In genomic region chr19:18291590-18292459, GRCh38 we compare ENCODE assay signal across 8 cellular contexts.
DNase-seq lines count a peak whose midpoint lies in the region; TF ChIP-seq lines count a peak whose summit lies in the region.

No MANE protein-coding gene starts in this region.

- H3K27ac ChIP-seq in HEK293 (ENCODE audit: extremely low read depth, low read depth, low read length) = peak overlapping the region; percentile 58

- POLR2A ChIA-PET in HEK293 (lab: Yijun Ruan, JAX) = interaction anchor here (0.9 to 3.6 kb wide), 8 partner anchors 11 to 143 kb away, joined by 3 to 184 read pairs (median 9); partner anchors contain the start of genes JUND and LSM4

- peaks cover 2% of the 10 kb centered on the region; the same call in 1 of the 2 replicates for H3K4me1 ChIP-seq in HEK293 (ENCODE audit: control insufficient read depth, insufficient read depth, low read length)

- H3K4me3 ChIP-seq in HEK293 (ENCODE audit: low read depth, low read length) = peak overlapping the region; percentile 49

- no peaks in the 10 kb centered on the region for H3K9me3 ChIP-seq in HEK293 (ENCODE audit: control insufficient read depth, insufficient read depth, low read depth, low read length)

- DNase-seq in ELR (ENCODE audit: low read depth) (peak; percentile 71), NCI-H82 (lab: John Stamatoyannopoulos, UW) (peak; percentile 82), epidermal melanocyte (ENCODE audit: insufficient read length, low spot score) (peak; percentile 72), middle frontal gyrus (ENCODE audit: extremely low spot score, low spot score) (peak; percentile 66), NCI-H2107 (lab: John Stamatoyannopoulos, UW) (no peak)
- peak; percentile 93 for DNase-seq in activated CD8-positive, alpha-beta memory T cell treated with anti-CD3 and anti-CD28 coated beads, Interleukin-2, amount 50 U/mL, for 48 hours
- peak; percentile 60 to 84 for DNase-seq in stimulated activated CD8-positive, alpha-beta memory T cell treated with anti-CD3 and anti-CD28 coated beads, Interleukin-4, amount 100 ng/mL, for 4 hours (ENCODE audit: low read depth in 2 of 2, low spot score in 1 of 2)

- H3K36me3 ChIP-seq in HEK293 (ENCODE audit: control insufficient read depth in 2 of 2, insufficient read depth in 1 of 2, low read length in 2 of 2) = no peaks in the 10 kb centered on the region

- no peak for TF ChIP-seq CTCF in HEK293 (tag by site-specific recombination; IDR thresholded peaks at IDR 0.05)

- CTCF ChIA-PET in HEK293 (lab: Yijun Ruan, JAX) = interaction anchor here (1.0 to 2.8 kb wide), 5 partner anchors 10 to 96 kb away, joined by 3 to 22 read pairs (median 6); partner anchors contain the start of gene JUND

TF ChIP-seq in HEK293, 187 proteins besides CTCF, POLR2A, EP300 and RAD21 (continues in another document):
- TF ChIP-seq ZNF624 (tag by site-specific recombination; IDR thresholded peaks at IDR 0.05) (no peak), ZBTB26 (tag by site-specific recombination; optimal IDR thresholded peaks at IDR 0.05) (peak; percentile 68), KLF8 (tag by site-specific recombination; IDR thresholded peaks at IDR 0.05) (peak; percentile 89), GLI4 (tag by site-specific recombination; IDR thresholded peaks at IDR 0.05) (0 out of 2 replicates have a peak, but pooled peaks have one; percentile 20), INSM2 (tag by site-specific recombination; IDR thresholded peaks at IDR 0.05) (peak; percentile 61), ZNF580 (tag by site-specific recombination; IDR thresholded peaks at IDR 0.05) (peak; percentile 36; the same call in 1 of the 2 replicates), ZSCAN5A (tag by site-specific recombination; IDR thresholded peaks at IDR 0.05) (peak; percentile 76), ZNF239 (tag by site-specific recombination; IDR thresholded peaks at IDR 0.05) (no peak; the same call in 1 of the 2 replicates), ZNF335 (tag by site-specific recombination; conservative IDR thresholded peaks at IDR 0.05) (peak; percentile 98), ZNF426 (tag by site-specific recombination; IDR thresholded peaks at IDR 0.05) (no peak), FEZF1 (tag by site-specific recombination; IDR thresholded peaks at IDR 0.05) (0 out of 2 replicates have a peak, but pooled peaks have one; percentile 26), OSR2 (tag by site-specific recombination; IDR thresholded peaks at IDR 0.05) (no peak), ZNF792 (tag by site-specific recombination; IDR thresholded peaks at IDR 0.05) (peak; percentile 87; the same call in 1 of the 2 replicates), ZBTB11 (tag by site-specific recombination; conservative IDR thresholded peaks at IDR 0.05; ENCODE audit: low read depth) (peak; percentile 14; the same call in 1 of the 2 replicates), KLF7 (tag by site-specific recombination; IDR thresholded peaks at IDR 0.05; ENCODE audit: borderline replicate concordance) (peak; percentile 98), SP3 (tag by site-specific recombination; IDR thresholded peaks at IDR 0.05) (peak; percentile 91), GLIS1 (tag by site-specific recombination; IDR thresholded peaks at IDR 0.05) (peak; percentile 97), ZSCAN30 (tag by site-specific recombination; IDR thresholded peaks at IDR 0.05) (peak; percentile 76), ZIC2 (tag by site-specific recombination; IDR thresholded peaks at IDR 0.05) (peak; percentile 99), ZBTB10 (tag by site-specific recombination; IDR thresholded peaks at IDR 0.05) (peak; percentile 83), KLF9 (tag by site-specific recombination; IDR thresholded peaks at IDR 0.05; ENCODE audit: low read depth) (peak; percentile 70; the same call in 1 of the 2 replicates), ZBTB20 (tag by site-specific recombination; IDR thresholded peaks at IDR 0.05) (peak; percentile 83), ZBTB7A (tag by site-specific recombination; IDR thresholded peaks at IDR 0.05; ENCODE audit: low read depth) (peak; percentile 97), ZNF423 (tag by site-specific recombination; IDR thresholded peaks at IDR 0.05) (peak; percentile 49; the same call in 1 of the 2 replicates), ZFHX2 (tag by site-specific recombination; conservative IDR thresholded peaks at IDR 0.05) (peak; percentile 89)
